ENCODE assay signal across 8 cellular contexts in the genomic region with DNA sequence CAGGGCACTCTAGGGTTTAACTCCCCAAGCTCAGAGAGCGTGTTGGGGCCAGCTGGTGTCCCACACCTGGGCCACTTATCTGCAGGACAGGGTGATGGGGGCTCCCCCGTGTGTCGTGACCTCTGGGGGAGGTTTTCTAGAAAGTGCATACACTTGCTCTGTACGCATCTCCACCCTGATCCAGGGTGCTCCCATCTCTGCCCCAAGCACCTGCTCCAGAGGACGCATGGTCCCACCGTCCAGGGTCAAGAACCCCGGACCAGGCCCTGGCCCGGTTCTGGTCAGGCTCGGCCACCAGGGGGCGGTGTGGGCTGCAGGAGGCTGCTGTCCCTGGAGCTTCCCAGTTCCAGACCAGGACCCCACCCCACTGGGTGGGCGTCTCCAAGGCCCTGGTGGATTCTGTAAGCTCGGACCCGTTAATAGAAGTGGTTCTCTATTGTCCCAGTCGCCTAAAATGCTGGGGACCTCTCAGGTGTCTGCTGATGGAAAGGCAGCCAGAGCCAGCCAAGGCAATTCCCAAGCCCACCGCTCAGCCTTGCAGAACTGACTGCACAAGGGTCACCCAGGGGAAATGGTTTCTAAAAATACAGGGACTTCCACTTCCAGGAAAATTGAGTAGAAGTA. TPM values are rescaled to one million over a fixed set of nuclear protein-coding genes. Genes with fewer than 3 reads are reported as not detected.
DNase-seq lines count a peak whose midpoint lies in the region; ATAC-seq and TF ChIP-seq lines count a peak whose summit lies in the region.

No MANE protein-coding gene starts in this region.

- intact Hi-C loops in heart right ventricle (cut with DNase I) = loop anchor here in 6 of 10 donors (1.0 to 5.0 kb wide), 5 partner anchors 37 to 39 kb away; no protein-coding TSS in a partner anchor

- 34 to 39% methylated on average over 15 of the region's 15 CpGs for WGBS in heart right ventricle, 2 donors

- H3K27ac ChIP-seq in heart right ventricle = no peak overlapping the region

- TF ChIP-seq CTCF in AG09319 (IDR thresholded peaks at IDR 0.05; ENCODE audit: low read depth, low read length) = peak; percentile 78
- TF ChIP-seq CTCF in LNCaP clone FGC (IDR thresholded peaks at IDR 0.05; ENCODE audit: control insufficient read depth, extremely low read depth, insufficient read depth) = peak; percentile 61
- TF ChIP-seq CTCF in heart right ventricle (IDR thresholded peaks at IDR 0.05) = peak; percentile 76 to 89 (median 87)

- no peaks in the 10 kb centered on the region for H3K9me3 ChIP-seq in heart right ventricle

- H3K27me3 ChIP-seq in heart right ventricle = peaks cover 0 to 42% (median 10%) of the 10 kb centered on the region in 7 donors

- H3K4me3 ChIP-seq in LNCaP clone FGC (ENCODE audit: low read depth, low read length) (no peak overlapping the region), heart right ventricle (no peak overlapping the region)

- H3K4me1 ChIP-seq in heart right ventricle = peaks cover 0 to 9% (median 0%) of the 10 kb centered on the region in 9 donors

- ATAC-seq in heart right ventricle = peak; percentile 76 to 89 (median 82)
- ATAC-seq in HG03439 (IDR thresholded peaks at IDR 0.05; ENCODE audit: unreplicated experiment) = no peak
- ATAC-seq in GM21786 (IDR thresholded peaks at IDR 0.05; ENCODE audit: unreplicated experiment) = no peak

- H3K36me3 ChIP-seq in heart right ventricle = no peaks in the 10 kb centered on the region

- DNase-seq in AG09319 (ENCODE audit: extremely low read depth, low read depth) (no peak), LNCaP clone FGC (ENCODE audit: low read depth) (no peak), heart right ventricle (peak; percentile 38 to 75)
- DNase-seq in activated effector memory CD4-positive, alpha-beta T cell treated with Interleukin-2 at 50 U/mL for 16 hours = peak; percentile 6
- peak; percentile 16 to 31 for DNase-seq in stimulated activated CD4-positive, alpha-beta T cell treated with anti-CD3 and anti-CD28 coated beads, Interleukin-15, amount 100 ng/mL, for 1 hour (ENCODE audit: low read depth in 1 of 2, low spot score in 1 of 2)
- DNase-seq in NK-92 treated with Interleukin-12 subunit alpha and Interleukin-12 subunit beta, amount 100 ng/mL, for 24 hours (lab: John Stamatoyannopoulos, UW) = no peak

RNA-seq across cellular contexts. Expression of gene SEPTIN5, which starts 34.7 kb away (rescaled TPM):
- total RNA-seq in heart right ventricle = 100 to 1,000 TPM in 8 of 10 donors, 10 to 100 TPM in 2; 60.9 to 218 (median 144) TPM
- polyA plus RNA-seq in heart right ventricle = 100 to 1,000 TPM in 1 of 2 donors, 10 to 100 TPM in 1; 56.5 to 104 TPM

RNA-seq across cellular contexts. Expression of gene GP1BB, which starts 43.8 kb away (rescaled TPM):
- 10 to 100 TPM in 1 of 10 donors, 1 to 10 TPM in 3, not detected in 6; 5.3 to 13.4 (median 6.4) TPM for total RNA-seq in heart right ventricle
- polyA plus RNA-seq in heart right ventricle = 10 to 100 TPM; 12.4 to 56.1 TPM

Comparison
In these comparisons a context has a peak if more than half of its experiments do, and no peak if none do; other contexts are left out.
1. DNase-seq: peak in activated effector memory CD4-positive, alpha-beta T cell treated with Interleukin-2 at 50 U/mL for 16 hours (single experiment), heart right ventricle (2 of 2) and stimulated activated CD4-positive, alpha-beta T cell treated with anti-CD3 and anti-CD28 coated beads, Interleukin-15, amount 100 ng/mL, for 1 hour (2 of 2); none in AG09319 (single experiment), LNCaP clone FGC (single experiment) and NK-92 treated with Interleukin-12 subunit alpha and Interleukin-12 subunit beta, amount 100 ng/mL, for 24 hours (single experiment).
2. ATAC-seq: peak in heart right ventricle (8 of 8); none in HG03439 (single experiment) and GM21786 (single experiment).
3. Peak in every context shown above with its lines, with median percentiles within 50 percentile points of each other: CTCF ChIP-seq.